8 cellular contexts compared by ENCODE assay signal in genomic region chr1:51877434-51878306, GRCh38. TPM values are rescaled to one million over a fixed set of nuclear protein-coding genes. Genes with fewer than 3 reads are reported as not detected.
A peak's percentile ranks its signal among the peaks of the same experiment; 100 is the strongest.
DNase-seq lines count a peak whose midpoint lies in the region; ATAC-seq and TF ChIP-seq lines count a peak whose summit lies in the region.
"Had no signal": no experiment of that assay in that cellular context is flagged by ENCODE, and none has a peak within 500 bp of the region (broad histone marks: within the 10 kb centered on the region; RNA-seq: fewer than 3 reads in every experiment).

No MANE protein-coding gene starts in this region.

- peak overlapping the region; percentile 81 for H3K4me2 ChIP-seq in DOHH2 (ENCODE audit: low read length)
- peak overlapping the region; percentile 82 for H3K4me2 ChIP-seq in neural progenitor cell

- DNase-seq in H7 (no peak), RWPE2 (ENCODE audit: low spot score) (no peak), epithelial cell of proximal tubule (ENCODE audit: low read depth) (no peak), neural progenitor cell (ENCODE audit: low spot score) (no peak)

- no peaks in the 10 kb centered on the region for H3K9me2 ChIP-seq in DOHH2 (replicated peaks; ENCODE audit: control insufficient read depth, low read length)

- ATAC-seq in RWPE2 (ENCODE audit: low read depth) (peak; percentile 3; the same call in 1 of the 3 replicates), GM18861 (IDR thresholded peaks at IDR 0.05; ENCODE audit: unreplicated experiment) (no peak), HG03095 (IDR thresholded peaks at IDR 0.05; ENCODE audit: unreplicated experiment) (no peak)

- H3K9me3 ChIP-seq in DOHH2 (ENCODE audit: control insufficient read depth, insufficient read depth, low read length) (no peaks in the 10 kb centered on the region), RWPE2 (ENCODE audit: severe bottlenecking) (no peaks in the 10 kb centered on the region), neural progenitor cell (ENCODE audit: low read depth) (no peaks in the 10 kb centered on the region)

- H4K20me1 ChIP-seq in DOHH2 (ENCODE audit: control insufficient read depth, insufficient read depth, low read depth, low read length) (no peaks in the 10 kb centered on the region; the same call in none of the 2 replicates), neural progenitor cell (ENCODE audit: low read depth) (peaks cover 11% of the 10 kb centered on the region)

- peaks cover 20% of the 10 kb centered on the region for H3K4me1 Mint-ChIP-seq in neural progenitor cell

- peak overlapping the region; percentile 95 for H3K9ac ChIP-seq in neural progenitor cell

- no peak for TF ChIP-seq CTCF in DOHH2 (IDR thresholded peaks at IDR 0.05; ENCODE audit: low read depth, low read length, poor library complexity, severe bottlenecking)
- TF ChIP-seq CTCF in RWPE2 (IDR thresholded peaks at IDR 0.05; ENCODE audit: poor library complexity, severe bottlenecking) = no peak
- no peak for TF ChIP-seq CTCF in epithelial cell of proximal tubule (conservative IDR thresholded peaks at IDR 0.05; ENCODE audit: low read depth, low read length)
- TF ChIP-seq CTCF in neural progenitor cell (IDR thresholded peaks at IDR 0.05) = no peak

- H3K36me3 Mint-ChIP-seq in neural progenitor cell = peaks cover 4% of the 10 kb centered on the region

- H3K4me1 ChIP-seq in DOHH2 (ENCODE audit: control insufficient read depth, low read length) (peaks cover 39% of the 10 kb centered on the region), RWPE2 (ENCODE audit: insufficient read depth, poor library complexity, severe bottlenecking) (peaks cover 20% of the 10 kb centered on the region), neural progenitor cell (peaks cover 16% of the 10 kb centered on the region)

- H3K79me2 ChIP-seq in DOHH2 (ENCODE audit: control insufficient read depth, low read length) (peaks cover 58% of the 10 kb centered on the region), neural progenitor cell (ENCODE audit: low read depth) (peaks cover 58% of the 10 kb centered on the region)

- no peaks in the 10 kb centered on the region for H3K9me3 Mint-ChIP-seq in neural progenitor cell
- H3K9me3 Mint-ChIP-seq: stimulated activated naive CD8-positive, alpha-beta T cell treated with anti-CD3 and anti-CD28 coated beads, Interleukin-15, Interleukin-2, amounts not matched to agents 100 ng/mL and 50 ng/mL, for 24 hours had no signal

- no peak overlapping the region for H3K27ac Mint-ChIP-seq in neural progenitor cell
- H3K27ac Mint-ChIP-seq: stimulated activated naive CD8-positive, alpha-beta T cell treated with anti-CD3 and anti-CD28 coated beads, Interleukin-15, Interleukin-2, amounts not matched to agents 100 ng/mL and 50 ng/mL, for 24 hours had no signal

- H3K27ac ChIP-seq in DOHH2 (ENCODE audit: low read depth, low read length) (peak overlapping the region; percentile 64), RWPE2 (ENCODE audit: poor library complexity, severe bottlenecking) (peak overlapping the region; percentile 83), neural progenitor cell (peak overlapping the region; percentile 95)

- H3K4me3 ChIP-seq in DOHH2 (ENCODE audit: low read length) (peak overlapping the region; percentile 94), H7 (ENCODE audit: insufficient read depth, low read depth, low read length) (peak overlapping the region; percentile 99), RWPE2 (ENCODE audit: severe bottlenecking) (peak overlapping the region; percentile 88), epithelial cell of proximal tubule (ENCODE audit: low read depth, low read length) (peak overlapping the region; percentile 84), neural progenitor cell (peak overlapping the region; percentile 86)

- H3K36me3 ChIP-seq in DOHH2 (ENCODE audit: control insufficient read depth, low read length) (peaks cover 37% of the 10 kb centered on the region), H7 (replicated peaks; ENCODE audit: control insufficient read depth, insufficient read depth, low read length) (peaks cover 2% of the 10 kb centered on the region; the same call in 1 of the 2 replicates), RWPE2 (ENCODE audit: low read depth) (peaks cover 34% of the 10 kb centered on the region), neural progenitor cell (no peaks in the 10 kb centered on the region)

- H3K27me3 Mint-ChIP-seq in neural progenitor cell (ENCODE audit: insufficient read depth, low read depth) = peaks cover 4% of the 10 kb centered on the region

- H3K27me3 ChIP-seq in DOHH2 (ENCODE audit: control insufficient read depth, low read length) = peaks cover 2% of the 10 kb centered on the region; the same call in 1 of the 2 replicates
- H3K27me3 ChIP-seq in H7 (ENCODE audit: control insufficient read depth, insufficient read depth, low read length) = no peaks in the 10 kb centered on the region
- H3K27me3 ChIP-seq in RWPE2 (ENCODE audit: insufficient read depth, poor library complexity, severe bottlenecking) = no peaks in the 10 kb centered on the region
- peaks cover 8% of the 10 kb centered on the region for H3K27me3 ChIP-seq in neural progenitor cell

- no peak overlapping the region for H3K4me3 Mint-ChIP-seq in neural progenitor cell
- H3K4me3 Mint-ChIP-seq: stimulated activated naive CD8-positive, alpha-beta T cell treated with anti-CD3 and anti-CD28 coated beads, Interleukin-15, Interleukin-2, amounts not matched to agents 100 ng/mL and 50 ng/mL, for 24 hours had no signal

- H3F3A ChIP-seq in DOHH2 (ENCODE audit: control insufficient read depth, insufficient read depth) = 0 out of 2 replicates have a peak, but pooled peaks cover 4% of the 10 kb centered on the region
- peaks cover 11% of the 10 kb centered on the region for H3F3A ChIP-seq in neural progenitor cell (ENCODE audit: low read depth)

- H2AFZ ChIP-seq in neural progenitor cell (replicated peaks) = peak overlapping the region; percentile 94

RNA-seq across cellular contexts. Expression of gene NRDC, which starts 0.9 kb away (rescaled TPM):
- 103 and 146 TPM in 2 replicates for total RNA-seq in H7 (2014; rRNA removed; shearing (Covaris generic))
- total RNA-seq in epithelial cell of proximal tubule (46.0 and 52.4 TPM in 2 replicates), neural progenitor cell (ENCODE audit: low replicate concordance) (98.4 and 141 TPM in 2 replicates)
